ENCODE assay signal across 25 cellular contexts in the genomic region with DNA sequence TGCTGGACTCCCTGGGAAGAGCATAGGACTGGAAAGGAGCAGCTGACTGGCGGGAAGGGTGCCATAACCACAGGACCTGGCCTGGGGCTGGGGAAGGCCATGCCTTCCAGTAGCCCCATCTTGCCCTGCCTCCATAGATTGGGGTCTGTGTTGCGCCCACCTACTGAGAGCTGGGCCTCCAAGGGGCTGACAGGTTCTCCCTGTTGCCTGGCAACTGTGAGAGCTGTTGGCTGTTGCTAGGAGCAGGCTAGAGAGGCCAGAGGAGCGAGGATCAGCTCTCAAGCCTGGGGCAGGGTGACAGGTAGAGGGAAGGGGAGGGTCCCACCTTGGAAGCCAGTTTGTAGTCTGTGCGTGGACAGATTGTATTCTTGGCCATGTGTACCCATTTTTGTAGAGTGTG. TPM values are rescaled to one million over a fixed set of nuclear protein-coding genes. Genes with fewer than 3 reads are reported as not detected.
DNase-seq lines count a peak whose midpoint lies in the region; ATAC-seq, FAIRE-seq and TF ChIP-seq lines count a peak whose summit lies in the region.
"Had no signal": no experiment of that assay in that cellular context is flagged by ENCODE, and none has a peak within 500 bp of the region (broad histone marks: within the 10 kb centered on the region; RNA-seq: fewer than 3 reads in every experiment).

No MANE protein-coding gene starts in this region.

- no peak for TF ChIP-seq RAD21 in K562 (CRISPR knock-in tag; conservative IDR thresholded peaks at IDR 0.05 in 1 of 2, IDR thresholded peaks at IDR 0.05 in 1 of 2)

- H3K4me3 ChIP-seq in K562, result no peak overlapping the region
- H3K4me3 ChIP-seq: GM12878, HAP-1, spleen, thyroid gland had no signal

- peaks cover 21% of the 10 kb centered on the region for H3K79me2 ChIP-seq in K562 (ENCODE audit: control insufficient read depth, insufficient read depth, low read length)

- no peaks in the 10 kb centered on the region for H3K9me1 ChIP-seq in K562 (ENCODE audit: control insufficient read depth, insufficient read depth, low read length)

- WGBS in K562 (ENCODE audit: insufficient coverage, low coverage, missing lambda C conversion rate), result 61% methylated on average over 3 of the region's 4 CpGs

- H4K20me1 ChIP-seq in K562 (replicated peaks; ENCODE audit: control insufficient read depth, insufficient read depth, low read length), result no peaks in the 10 kb centered on the region

- H3K4me2 ChIP-seq in K562 (ENCODE audit: insufficient read depth, low read length), result no peak overlapping the region

- peaks cover 39 to 65% of the 10 kb centered on the region in 2 experiments for H3K4me1 ChIP-seq in K562 (replicated peaks in 1 of 2; ENCODE audit: control insufficient read depth in 2 of 2, insufficient read depth in 2 of 2, low read length in 2 of 2)
- H3K4me1 ChIP-seq: BE2C had no signal

- POLR2A ChIA-PET in K562 (lab: Yijun Ruan, JAX), result interaction anchor here (0.9 to 1.2 kb wide), 2 partner anchors 70 to 135 kb away, joined by 4 to 5 read pairs; a partner anchor contains a TSS

- no TSS peak for BruUV-seq in K562 (replicated peaks; lab: Mats Ljungman, UMichigan)

- H3K36me3 Mint-ChIP-seq in neural crest cell (ENCODE audit: low read depth), result no peaks in the 10 kb centered on the region
- H3K36me3 Mint-ChIP-seq: naive thymus-derived CD8-positive, alpha-beta T cell; T-cell had no signal

- no peaks in the 10 kb centered on the region for H3K36me3 ChIP-seq in K562 (ENCODE audit: control insufficient read depth, insufficient read depth, low read length)
- H3K36me3 ChIP-seq: BE2C, HAP-1, thyroid gland had no signal

- no peak overlapping the region for H3K27ac ChIP-seq in K562 (ENCODE audit: extremely low read depth, low read depth, low read length)
- H3K27ac ChIP-seq: thyroid gland had no signal

- intact Hi-C loops in K562 (cut with micrococcal nuclease), result no loop called here

- FAIRE-seq in K562 (lab: Jason Lieb, UNC), result no peak
- FAIRE-seq: colon, endothelial cell of umbilical vein, G401.6, GM12878 had no signal

- H3K9me3 Mint-ChIP-seq in neural crest cell, result no peaks in the 10 kb centered on the region
- H3K9me3 Mint-ChIP-seq: memory B cell; naive thymus-derived CD8-positive, alpha-beta T cell; T-cell had no signal

- no peak for TF ChIP-seq POLR2A in K562 (conservative IDR thresholded peaks at IDR 0.05)

- TF ChIP-seq CTCF in K562 (IDR thresholded peaks at IDR 0.05 in 2 of 3, conservative IDR thresholded peaks at IDR 0.05 in 1 of 3; ENCODE audit: insufficient read depth in 2 of 3, low read depth in 1 of 3, low read length in 3 of 3) (no peak), neural crest cell (conservative IDR thresholded peaks at IDR 0.05) (no peak)

- peaks cover 58% of the 10 kb centered on the region for H3K4me1 Mint-ChIP-seq in neural crest cell

- no peaks in the 10 kb centered on the region for H3K27me3 ChIP-seq in K562 (ENCODE audit: control insufficient read depth in 2 of 2, insufficient read depth in 2 of 2, low read length in 2 of 2)
- H3K27me3 ChIP-seq: BE2C, spleen, thyroid gland had no signal

- TF ChIP-seq EP300 in K562 (IDR thresholded peaks at IDR 0.05; ENCODE audit: low read length), result no peak

- H3K27ac Mint-ChIP-seq in neural crest cell (ENCODE audit: unreplicated experiment), result peak overlapping the region; percentile 89
- H3K27ac Mint-ChIP-seq: memory B cell had no signal

- H3K9ac ChIP-seq in K562 (ENCODE audit: insufficient read depth in 1 of 2, low read depth in 2 of 2, low read length in 2 of 2), result peak overlapping the region in 1 of 2 experiments; percentile 74; a peak in 2 of 4 replicates

- no peak for ATAC-seq in K562
- ATAC-seq: GM12878; naive thymus-derived CD8-positive, alpha-beta T cell; Right ventricle myocardium inferior; T-cell had no signal

- H3K27me3 Mint-ChIP-seq in neural crest cell (ENCODE audit: low read depth), result peaks cover 3% of the 10 kb centered on the region
- H3K27me3 Mint-ChIP-seq: memory B cell; naive thymus-derived CD8-positive, alpha-beta T cell; T-cell had no signal

- H3K9me3 ChIP-seq in K562 (replicated peaks; ENCODE audit: control insufficient read depth, insufficient read depth, low read depth, low read length), result no peaks in the 10 kb centered on the region
- H3K9me3 ChIP-seq: BE2C, HAP-1, spleen, thyroid gland had no signal

- CTCF ChIA-PET in K562 (lab: Yijun Ruan, JAX; ENCODE audit: low intra/inter-chr PET ratio), result no interaction called here

- peak overlapping the region; percentile 86 for H3K4me3 Mint-ChIP-seq in neural crest cell
- H3K4me3 Mint-ChIP-seq: memory B cell had no signal

- peak in 2 of 3 experiments; percentile 27 to 55 for DNase-seq in NCI-H1417 (lab: John Stamatoyannopoulos, UW)
- no peak for DNase-seq in NCI-H1417 treated with DMSO at 0.1 percent for 48 hours (lab: John Stamatoyannopoulos, UW)
- DNase-seq in K562 (ENCODE audit: extremely low read depth in 1 of 4, low spot score in 3 of 4), result no peak
- no peak for DNase-seq in neural crest cell (ENCODE audit: low read depth, low spot score)
- no peak for DNase-seq in occipital lobe (lab: John Stamatoyannopoulos, UW)
- DNase-seq in CD1c-positive myeloid dendritic cell (ENCODE audit: extremely low spot score), result no peak
- DNase-seq: 8988T; activated CD4-positive, alpha-beta T cell treated with anti-CD3 and anti-CD28 coated beads, Interleukin-2, amount 50 U/mL, for 4 hours; activated naive CD4-positive, alpha-beta T cell treated with anti-CD3 and anti-CD28 coated beads, Interleukin-2, amount 50 U/mL, for 16 hours; activated T-cell treated with anti-CD3 and anti-CD28 coated beads for 4 hours; BE2C; naive thymus-derived CD8-positive, alpha-beta T cell; NCI-H526; spleen; T-cell; thyroid gland had no signal

- in situ Hi-C loops in K562 (cut with MboI), result no loop called here

- H2AFZ ChIP-seq in K562 (ENCODE audit: low read depth, low read length), result no peak overlapping the region

RNA-seq across cellular contexts. Expression of a gene that starts 2.8 kb away (rescaled TPM):
- total RNA-seq in K562 (2011; cell fraction: chromatin; rRNA removed; ENCODE audit: low replicate concordance), result 32.6 and 87.4 TPM in 2 replicates
- total RNA-seq in K562 (2011; cell fraction: nucleolus; rRNA removed), result 69.2 and 80.9 TPM in 2 replicates
- total RNA-seq in K562 (2011; cell fraction: nucleoplasm; rRNA removed), result 56.0 and 62.0 TPM in 2 replicates
- 41.0 and 53.8 TPM in 2 replicates for total RNA-seq in K562 (2014; rRNA removed)
- 18.6 and 19.5 TPM in 2 replicates for total RNA-seq in K562 (2014; rRNA removed; fragmentation: Illumina TruSeq; extraction: Trizol)
- 41.1 and 42.7 TPM in 2 replicates for total RNA-seq in K562 (2015; rRNA removed; fragmentation: Illumina TruSeq; extraction: Trizol)
- total RNA-seq in K562 (2021), result 55.4 and 60.5 TPM in 2 replicates
- 72.2 and 172 TPM in 2 replicates for polyA plus RNA-seq in K562 (2011; rRNA removed)
- 128 and 171 TPM in 2 replicates for polyA plus RNA-seq in K562 (2011; cell fraction: cytosol; rRNA removed)
- polyA plus RNA-seq in K562 (2011; cell fraction: nucleus; rRNA removed), result 49.7 and 89.7 TPM in 2 replicates
- polyA plus RNA-seq in K562 (2012), result 64.5 and 84.8 TPM in 2 replicates
- polyA plus RNA-seq in K562 (2014; fragmentation: Illumina TruSeq; extraction: Trizol), result 49.3 and 56.1 TPM in 2 replicates
- polyA plus RNA-seq in K562 (2014; fragmentation: Nextera tagmentation; extraction: Ambion mirVana), result 1 to 10 TPM; 1.1 to 2.5 TPM
- 41.4 and 51.2 TPM in 2 replicates for polyA plus RNA-seq in K562 (2014; rRNA removed)
- polyA minus RNA-seq in K562 (2011; rRNA and poly(A)+ RNA removed), result 112 and 135 TPM in 2 replicates
- polyA minus RNA-seq in K562 (2011; cell fraction: cytosol; rRNA and poly(A)+ RNA removed), result 34.5 and 65.7 TPM in 2 replicates
- 11.7 and 24.4 TPM in 2 replicates for polyA minus RNA-seq in K562 (2011; cell fraction: nucleus; rRNA and poly(A)+ RNA removed)
- 176 and 190 TPM in 2 replicates for total RNA-seq in neural crest cell
- total RNA-seq in occipital lobe, result 84.5 TPM

RNA-seq across cellular contexts. Expression of a gene that starts 28.1 kb away (rescaled TPM):
- total RNA-seq in K562 (2011; cell fraction: chromatin; rRNA removed; ENCODE audit: low replicate concordance), result 0.99 and 3.1 TPM in 2 replicates
- 1.6 and 3.8 TPM in 2 replicates for total RNA-seq in K562 (2011; cell fraction: nucleolus; rRNA removed)
- 1.3 and 1.5 TPM in 2 replicates for total RNA-seq in K562 (2011; cell fraction: nucleoplasm; rRNA removed)
- total RNA-seq in K562 (2014; rRNA removed) (0.09 TPM in 1 of 2 replicates, not detected in the other), K562 (2014; rRNA removed; fragmentation: Illumina TruSeq; extraction: Trizol) (not detected in 2 replicates), K562 (2015; rRNA removed; fragmentation: Illumina TruSeq; extraction: Trizol) (not detected in 2 replicates), K562 (2021) (0.16 and 0.27 TPM in 2 replicates), neural crest cell (1.8 and 2.7 TPM in 2 replicates), occipital lobe (5.0 TPM)
- polyA plus RNA-seq in K562 (2011; rRNA removed) (0.38 and 0.66 TPM in 2 replicates), K562 (2014; fragmentation: Illumina TruSeq; extraction: Trizol) (not detected in 2 replicates), K562 (2014; fragmentation: Nextera tagmentation; extraction: Ambion mirVana) (not detected), K562 (2014; rRNA removed) (not detected in 2 replicates)
- 0.47 and 0.52 TPM in 2 replicates for polyA plus RNA-seq in K562 (2011; cell fraction: cytosol; rRNA removed)
- polyA plus RNA-seq in K562 (2011; cell fraction: nucleus; rRNA removed), result 2.9 and 4.2 TPM in 2 replicates
- not detected in 2 replicates for polyA plus RNA-seq in K562 (2012)
- polyA minus RNA-seq in K562 (2011; rRNA and poly(A)+ RNA removed), result 0.46 and 0.57 TPM in 2 replicates
- polyA minus RNA-seq in K562 (2011; cell fraction: cytosol; rRNA and poly(A)+ RNA removed), result 0.29 and 1.1 TPM in 2 replicates
- 0.54 and 0.78 TPM in 2 replicates for polyA minus RNA-seq in K562 (2011; cell fraction: nucleus; rRNA and poly(A)+ RNA removed)
- total RNA-seq: fibroblast of villous mesenchyme; GM12878; naive thymus-derived CD8-positive, alpha-beta T cell; spleen had no signal
- polyA plus RNA-seq: naive thymus-derived CD8-positive, alpha-beta T cell had no signal

RNA-seq across cellular contexts. Expression of a gene that starts 35.8 kb away (rescaled TPM):
- 7.6 and 22.1 TPM in 2 replicates for total RNA-seq in K562 (2011; cell fraction: chromatin; rRNA removed; ENCODE audit: low replicate concordance)
- total RNA-seq in K562 (2011; cell fraction: nucleolus; rRNA removed), result 12.1 and 17.2 TPM in 2 replicates
- total RNA-seq in K562 (2011; cell fraction: nucleoplasm; rRNA removed), result 4.6 and 11.0 TPM in 2 replicates
- total RNA-seq in K562 (2014; rRNA removed) (0.82 and 1.1 TPM in 2 replicates), K562 (2014; rRNA removed; fragmentation: Illumina TruSeq; extraction: Trizol) (0.13 and 0.18 TPM in 2 replicates), K562 (2015; rRNA removed; fragmentation: Illumina TruSeq; extraction: Trizol) (0.29 and 0.30 TPM in 2 replicates), K562 (2021) (1.8 and 2.2 TPM in 2 replicates), neural crest cell (2.3 and 2.9 TPM in 2 replicates), occipital lobe (2.3 TPM)
- polyA plus RNA-seq in K562 (2011; rRNA removed) (1.3 and 2.5 TPM in 2 replicates), K562 (2014; fragmentation: Illumina TruSeq; extraction: Trizol) (0.27 and 0.37 TPM in 2 replicates), K562 (2014; fragmentation: Nextera tagmentation; extraction: Ambion mirVana) (under 1 TPM in 1 of 2 experiments, not detected in 1; 0.03 TPM), K562 (2014; rRNA removed) (1.7 and 2.3 TPM in 2 replicates)
- 1.5 and 2.7 TPM in 2 replicates for polyA plus RNA-seq in K562 (2011; cell fraction: cytosol; rRNA removed)
- 31.8 and 37.3 TPM in 2 replicates for polyA plus RNA-seq in K562 (2011; cell fraction: nucleus; rRNA removed)
- 1.3 and 4.7 TPM in 2 replicates for polyA plus RNA-seq in K562 (2012)
- polyA minus RNA-seq in K562 (2011; rRNA and poly(A)+ RNA removed), result 0.18 and 0.33 TPM in 2 replicates
- polyA minus RNA-seq in K562 (2011; cell fraction: cytosol; rRNA and poly(A)+ RNA removed), result 3.0 and 5.2 TPM in 2 replicates
- 4.4 and 10.3 TPM in 2 replicates for polyA minus RNA-seq in K562 (2011; cell fraction: nucleus; rRNA and poly(A)+ RNA removed)

RNA-seq across cellular contexts. Expression of a gene that starts 41.8 kb away (rescaled TPM):
- not detected in 2 replicates for total RNA-seq in K562 (2011; cell fraction: chromatin; rRNA removed; ENCODE audit: low replicate concordance)
- not detected in 2 replicates for total RNA-seq in K562 (2011; cell fraction: nucleolus; rRNA removed)
- 0.15 TPM in 1 of 2 replicates, not detected in the other for total RNA-seq in K562 (2011; cell fraction: nucleoplasm; rRNA removed)
- total RNA-seq in K562 (2014; rRNA removed) (not detected in 2 replicates), K562 (2014; rRNA removed; fragmentation: Illumina TruSeq; extraction: Trizol) (not detected in 2 replicates), K562 (2015; rRNA removed; fragmentation: Illumina TruSeq; extraction: Trizol) (not detected in 2 replicates), K562 (2021) (not detected in 2 replicates), neural crest cell (not detected in 2 replicates), occipital lobe (not detected)
- polyA plus RNA-seq in K562 (2011; rRNA removed) (not detected in 2 replicates), K562 (2014; fragmentation: Illumina TruSeq; extraction: Trizol) (not detected in 2 replicates), K562 (2014; fragmentation: Nextera tagmentation; extraction: Ambion mirVana) (not detected), K562 (2014; rRNA removed) (not detected in 2 replicates)
- polyA plus RNA-seq in K562 (2011; cell fraction: cytosol; rRNA removed), result not detected in 2 replicates
- not detected in 2 replicates for polyA plus RNA-seq in K562 (2011; cell fraction: nucleus; rRNA removed)
- polyA plus RNA-seq in K562 (2012), result not detected in 2 replicates
- polyA minus RNA-seq in K562 (2011; rRNA and poly(A)+ RNA removed), result not detected in 2 replicates
- not detected in 2 replicates for polyA minus RNA-seq in K562 (2011; cell fraction: cytosol; rRNA and poly(A)+ RNA removed)
- not detected in 2 replicates for polyA minus RNA-seq in K562 (2011; cell fraction: nucleus; rRNA and poly(A)+ RNA removed)
- total RNA-seq: fibroblast of villous mesenchyme; GM12878; kidney epithelial cell; naive thymus-derived CD8-positive, alpha-beta T cell; Right ventricle myocardium inferior; thyroid gland had no signal
- polyA plus RNA-seq: endothelial cell of umbilical vein; GM12878; naive thymus-derived CD8-positive, alpha-beta T cell had no signal

RNA-seq across cellular contexts. Expression of a gene that starts 45.7 kb away (rescaled TPM):
- not detected in 2 replicates for total RNA-seq in K562 (2011; cell fraction: chromatin; rRNA removed; ENCODE audit: low replicate concordance)
- not detected in 2 replicates for total RNA-seq in K562 (2011; cell fraction: nucleolus; rRNA removed)
- not detected in 2 replicates for total RNA-seq in K562 (2011; cell fraction: nucleoplasm; rRNA removed)
- total RNA-seq in K562 (2014; rRNA removed), result not detected in 2 replicates
- total RNA-seq in K562 (2014; rRNA removed; fragmentation: Illumina TruSeq; extraction: Trizol), result not detected in 2 replicates
- not detected in 2 replicates for total RNA-seq in K562 (2015; rRNA removed; fragmentation: Illumina TruSeq; extraction: Trizol)
- not detected in 2 replicates for total RNA-seq in K562 (2021)
- polyA plus RNA-seq in K562 (2011; rRNA removed), result not detected in 2 replicates
- polyA plus RNA-seq in K562 (2011; cell fraction: cytosol; rRNA removed), result not detected in 2 replicates
- 0.10 TPM in 1 of 2 replicates, not detected in the other for polyA plus RNA-seq in K562 (2011; cell fraction: nucleus; rRNA removed)
- polyA plus RNA-seq in K562 (2012), result 0.08 and 0.12 TPM in 2 replicates
- polyA plus RNA-seq in K562 (2014; fragmentation: Illumina TruSeq; extraction: Trizol), result not detected in 2 replicates
- not detected for polyA plus RNA-seq in K562 (2014; fragmentation: Nextera tagmentation; extraction: Ambion mirVana)
- not detected in 2 replicates for polyA plus RNA-seq in K562 (2014; rRNA removed)
- not detected in 2 replicates for polyA minus RNA-seq in K562 (2011; rRNA and poly(A)+ RNA removed)
- polyA minus RNA-seq in K562 (2011; cell fraction: cytosol; rRNA and poly(A)+ RNA removed), result not detected in 2 replicates
- not detected in 2 replicates for polyA minus RNA-seq in K562 (2011; cell fraction: nucleus; rRNA and poly(A)+ RNA removed)
- not detected in 2 replicates for total RNA-seq in neural crest cell
- total RNA-seq in occipital lobe, result 0.47 TPM
- total RNA-seq: endothelial cell of umbilical vein; fibroblast of villous mesenchyme; GM12878; kidney epithelial cell; naive thymus-derived CD8-positive, alpha-beta T cell; T-cell; thyroid gland had no signal
- polyA plus RNA-seq: endothelial cell of umbilical vein had no signal

Comparison
In these comparisons a context has a peak if more than half of its experiments do, and no peak if none do; other contexts are left out.
1. DNase-seq: peak in NCI-H1417 (2 of 3); none in NCI-H1417 treated with DMSO at 0.1 percent for 48 hours (single experiment), K562 (0 of 4), neural crest cell (single experiment), occipital lobe (single experiment) and CD1c-positive myeloid dendritic cell (single experiment).